ENCODE assay signal across 13 cellular contexts in genomic region chr4:7829687-7830580, GRCh38.
A peak's percentile ranks its signal among the peaks of the same experiment; 100 is the strongest.
DNase-seq lines count a peak whose midpoint lies in the region; ATAC-seq and TF ChIP-seq lines count a peak whose summit lies in the region.
"Had no signal": no experiment of that assay in that cellular context is flagged by ENCODE, and none has a peak within 500 bp of the region (broad histone marks: within the 10 kb centered on the region; RNA-seq: fewer than 3 reads in every experiment).

No MANE protein-coding gene starts in this region.

- H3K36me3 ChIP-seq in A673 (ENCODE audit: insufficient read depth, low read length, poor library complexity, severe bottlenecking) = no peaks in the 10 kb centered on the region

- peaks cover 39 to 66% of the 10 kb centered on the region in 2 donors for H3K4me1 Mint-ChIP-seq in effector memory CD8-positive, alpha-beta T cell (ENCODE audit: low read depth in 2 of 2)
- peaks cover 2% of the 10 kb centered on the region for H3K4me1 Mint-ChIP-seq in progenitor cell of endocrine pancreas (ENCODE audit: low read depth)

- H3K9me3 ChIP-seq in A673 (ENCODE audit: low read depth, low read length, poor library complexity, severe bottlenecking) = no peaks in the 10 kb centered on the region

- no peaks in the 10 kb centered on the region for H3K27me3 ChIP-seq in A673 (replicated peaks; ENCODE audit: insufficient read depth, low read depth, low read length, poor library complexity)

- no TSS peak for BruUV-seq in A673 (replicated peaks; lab: Mats Ljungman, UMichigan)

- H3K4me1 ChIP-seq in A673 (ENCODE audit: insufficient read depth, low read length, poor library complexity, severe bottlenecking) = peaks cover 35% of the 10 kb centered on the region

- H3K4me3 ChIP-seq in A673 (ENCODE audit: low read depth, low read length, poor library complexity, severe bottlenecking) = no peak overlapping the region
- H3K4me3 ChIP-seq: skin epidermis had no signal

- no peaks in the 10 kb centered on the region for H3K9me3 Mint-ChIP-seq in effector memory CD8-positive, alpha-beta T cell
- H3K9me3 Mint-ChIP-seq in progenitor cell of endocrine pancreas (ENCODE audit: low read depth) = peaks cover 3% of the 10 kb centered on the region

- ATAC-seq in effector memory CD8-positive, alpha-beta T cell (replicated peaks) = no peak
- no peak for ATAC-seq in GM18511 (IDR thresholded peaks at IDR 0.05; ENCODE audit: unreplicated experiment)

- H3K4me3 Mint-ChIP-seq in effector memory CD8-positive, alpha-beta T cell = peak overlapping the region in 1 of 2 donors; percentile 52
- no peak overlapping the region for H3K4me3 Mint-ChIP-seq in progenitor cell of endocrine pancreas (ENCODE audit: low read depth)

- POLR2A ChIA-PET in A673 (lab: Charles Lee; ENCODE audit: low non-redundant PET) = no interaction called here

- DNase-seq in NOMO-1 treated with DMSO at 0.1 percent for 48 hours (lab: John Stamatoyannopoulos, UW; ENCODE audit: unreplicated experiment) (peak; percentile 20), NOMO-1 treated with dmso at 0.1 percent for 144 hours (lab: John Stamatoyannopoulos, UW; ENCODE audit: unreplicated experiment) (no peak), OCI-M1 (lab: John Stamatoyannopoulos, UW) (peak; percentile 88), progenitor cell of endocrine pancreas (ENCODE audit: low spot score, unreplicated experiment) (no peak), NCI-H1092 (lab: John Stamatoyannopoulos, UW) (no peak), A673 (ENCODE audit: low spot score) (no peak)
- no peak for DNase-seq in effector memory CD8-positive, alpha-beta T cell
- DNase-seq: 8988T, DMS79, mesendoderm, NCI-H1417 had no signal

- no peaks in the 10 kb centered on the region for H3K27me3 Mint-ChIP-seq in effector memory CD8-positive, alpha-beta T cell
- no peaks in the 10 kb centered on the region for H3K27me3 Mint-ChIP-seq in progenitor cell of endocrine pancreas

- intact Hi-C loops in A673 (cut with micrococcal nuclease; ENCODE audit: unreplicated experiment) = no loop called here

- peaks cover 6% of the 10 kb centered on the region for H3K36me3 Mint-ChIP-seq in effector memory CD8-positive, alpha-beta T cell (ENCODE audit: insufficient read depth)
- H3K36me3 Mint-ChIP-seq in progenitor cell of endocrine pancreas (ENCODE audit: insufficient read depth) = peaks cover 36% of the 10 kb centered on the region

- peak overlapping the region; percentile 91 to 96 for H3K27ac Mint-ChIP-seq in effector memory CD8-positive, alpha-beta T cell
- peak overlapping the region; percentile 52 for H3K27ac Mint-ChIP-seq in progenitor cell of endocrine pancreas

- H3K27ac ChIP-seq in A673 (ENCODE audit: low read depth, low read length, poor library complexity, severe bottlenecking) = no peak overlapping the region

- TF ChIP-seq CTCF in progenitor cell of endocrine pancreas (IDR thresholded peaks at IDR 0.05; ENCODE audit: unreplicated experiment) = no peak
- no peak for TF ChIP-seq CTCF in A673 (conservative IDR thresholded peaks at IDR 0.05; ENCODE audit: low read depth, low read length)

- CTCF ChIA-PET in A673 (lab: Charles Lee) = no interaction called here

Comparison
In these comparisons a context has a peak if more than half of its experiments do, and no peak if none do; other contexts are left out.
1. DNase-seq: peak in NOMO-1 treated with DMSO at 0.1 percent for 48 hours (single experiment) and OCI-M1 (single experiment); none in NOMO-1 treated with dmso at 0.1 percent for 144 hours (single experiment), effector memory CD8-positive, alpha-beta T cell (0 of 3), progenitor cell of endocrine pancreas (single experiment), NCI-H1092 (single experiment) and A673 (single experiment).